In the genomic region with DNA sequence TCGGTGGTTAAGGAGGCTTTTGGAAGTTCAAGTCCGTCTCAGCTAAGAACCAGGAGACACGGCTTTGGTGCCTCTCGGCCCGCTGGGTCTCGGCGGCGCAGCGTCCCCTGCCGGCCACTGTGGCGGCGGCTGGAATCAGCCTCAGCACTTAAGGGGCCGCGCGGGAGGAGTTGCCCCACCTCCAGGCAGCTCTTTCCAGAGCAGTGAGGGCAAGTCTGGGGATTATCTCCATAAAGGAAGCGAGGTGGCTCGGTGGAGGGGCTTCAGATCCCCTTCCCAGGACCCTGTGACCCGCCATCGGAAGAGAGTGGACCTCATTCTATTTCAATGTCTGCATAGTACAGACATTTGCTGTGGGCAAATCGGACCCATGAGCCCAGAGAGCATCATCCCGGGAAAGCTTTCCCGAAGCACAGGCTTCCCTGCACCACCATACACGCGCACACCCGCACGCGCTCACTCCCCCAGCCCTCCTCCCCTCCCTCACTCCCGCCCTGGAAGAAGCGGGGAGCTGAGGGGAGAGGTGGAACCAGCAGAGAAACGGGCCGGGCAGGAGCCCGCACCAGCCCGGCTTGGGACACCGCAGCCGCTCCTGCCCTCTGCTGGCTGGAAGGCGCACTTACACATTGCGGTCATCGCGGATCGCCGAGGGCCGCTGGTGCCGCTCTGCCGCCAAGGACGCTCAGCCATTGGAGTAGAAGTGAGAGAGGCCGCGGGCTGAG, we compare ENCODE assay signal across 1 cellular context.
TF ChIP-seq lines count a peak whose summit lies in the region.

No MANE protein-coding gene starts in this region.

TF ChIP-seq in HepG2, 621 proteins besides CTCF, POLR2A, EP300 and RAD21 (continued from another document and continues in another):
- TF ChIP-seq GTF2F1 (IDR thresholded peaks at IDR 0.05; ENCODE audit: low read length) (no peak), RBM39 (IDR thresholded peaks at IDR 0.05; ENCODE audit: low read depth, low read length, poor library complexity, severe bottlenecking) (peak; percentile 98), FOXC1 (CRISPR knock-in tag; IDR thresholded peaks at IDR 0.05; ENCODE audit: borderline replicate concordance) (no peak; the same call in 1 of the 2 replicates), PRDM15 (CRISPR knock-in tag; IDR thresholded peaks at IDR 0.05) (0 out of 2 replicates have a peak, but pooled peaks have one; percentile 41), ZNF569 (CRISPR knock-in tag; IDR thresholded peaks at IDR 0.05; ENCODE audit: borderline replicate concordance) (no peak), SAP130 (CRISPR knock-in tag; IDR thresholded peaks at IDR 0.05; ENCODE audit: low read depth) (peak; percentile 56), HMGA1 (CRISPR knock-in tag; conservative IDR thresholded peaks at IDR 0.05) (no peak), NFATC3 (CRISPR knock-in tag; IDR thresholded peaks at IDR 0.05) (no peak), NAIF1 (CRISPR knock-in tag; IDR thresholded peaks at IDR 0.05; ENCODE audit: borderline replicate concordance) (0 out of 2 replicates have a peak, but pooled peaks have one; percentile 23), ZFYVE20 (CRISPR knock-in tag; IDR thresholded peaks at IDR 0.05; ENCODE audit: borderline replicate concordance, low read depth) (no peak), ZNF704 (CRISPR knock-in tag; IDR thresholded peaks at IDR 0.05; ENCODE audit: borderline replicate concordance) (0 out of 2 replicates have a peak, but pooled peaks have one; percentile 27), GABPB1 (CRISPR knock-in tag; IDR thresholded peaks at IDR 0.05) (peak; percentile 71), ZFP37 (CRISPR knock-in tag; IDR thresholded peaks at IDR 0.05; ENCODE audit: borderline replicate concordance) (0 out of 2 replicates have a peak, but pooled peaks have one; percentile 28), ZNF512 (CRISPR knock-in tag; IDR thresholded peaks at IDR 0.05) (no peak), SYNCRIP (IDR thresholded peaks at IDR 0.05; ENCODE audit: insufficient read depth, low read depth, low read length) (no peak), ZNF256 (CRISPR knock-in tag; conservative IDR thresholded peaks at IDR 0.05) (peak; percentile 89), MYPOP (CRISPR knock-in tag; IDR thresholded peaks at IDR 0.05) (peak; percentile 53), U2AF1 (optimal IDR thresholded peaks at IDR 0.05; ENCODE audit: low read depth, low read length) (no peak), KDM6A (CRISPR knock-in tag; IDR thresholded peaks at IDR 0.05; ENCODE audit: low read depth) (no peak), ZNF12 (CRISPR knock-in tag; IDR thresholded peaks at IDR 0.05) (0 out of 2 replicates have a peak, but pooled peaks have one; percentile 30), RAD51 (IDR thresholded peaks at IDR 0.05; ENCODE audit: borderline replicate concordance) (no peak), SRSF9 (IDR thresholded peaks at IDR 0.05; ENCODE audit: borderline replicate concordance, insufficient read depth, low read depth, low read length, poor library complexity, severe bottlenecking) (no peak), CENPT (CRISPR knock-in tag; IDR thresholded peaks at IDR 0.05; ENCODE audit: low read depth) (no peak), IKZF1 (IDR thresholded peaks at IDR 0.05) (no peak), FOXA1 (IDR thresholded peaks at IDR 0.05) (no peak), FOXA1 (CRISPR knock-in tag; IDR thresholded peaks at IDR 0.05) (0 out of 2 replicates have a peak, but pooled peaks have one; percentile 16), ONECUT2 (CRISPR knock-in tag; IDR thresholded peaks at IDR 0.05) (no peak), ZNF589 (CRISPR knock-in tag; conservative IDR thresholded peaks at IDR 0.05) (no peak), SNAPC5 (CRISPR knock-in tag; IDR thresholded peaks at IDR 0.05; ENCODE audit: borderline replicate concordance) (no peak)
- TF ChIP-seq, protein P1, sequence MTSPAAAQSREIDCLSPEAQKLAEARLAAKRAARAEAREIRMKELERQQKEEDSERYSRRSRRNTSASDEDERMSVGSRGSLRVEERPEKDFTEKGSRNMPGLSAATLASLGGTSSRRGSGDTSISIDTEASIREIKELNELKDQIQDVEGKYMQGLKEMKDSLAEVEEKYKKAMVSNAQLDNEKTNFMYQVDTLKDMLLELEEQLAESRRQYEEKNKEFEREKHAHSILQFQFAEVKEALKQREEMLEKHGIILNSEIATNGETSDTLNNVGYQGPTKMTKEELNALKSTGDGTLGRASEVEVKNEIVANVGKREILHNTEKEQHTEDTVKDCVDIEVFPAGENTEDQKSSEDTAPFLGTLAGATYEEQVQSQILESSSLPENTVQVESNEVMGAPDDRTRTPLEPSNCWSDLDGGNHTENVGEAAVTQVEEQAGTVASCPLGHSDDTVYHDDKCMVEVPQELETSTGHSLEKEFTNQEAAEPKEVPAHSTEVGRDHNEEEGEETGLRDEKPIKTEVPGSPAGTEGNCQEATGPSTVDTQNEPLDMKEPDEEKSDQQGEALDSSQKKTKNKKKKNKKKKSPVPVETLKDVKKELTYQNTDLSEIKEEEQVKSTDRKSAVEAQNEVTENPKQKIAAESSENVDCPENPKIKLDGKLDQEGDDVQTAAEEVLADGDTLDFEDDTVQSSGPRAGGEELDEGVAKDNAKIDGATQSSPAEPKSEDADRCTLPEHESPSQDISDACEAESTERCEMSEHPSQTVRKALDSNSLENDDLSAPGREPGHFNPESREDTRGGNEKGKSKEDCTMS (CRISPR knock-in tag; conservative IDR thresholded peaks at IDR 0.05), result no peak
- TF ChIP-seq, protein P2, sequence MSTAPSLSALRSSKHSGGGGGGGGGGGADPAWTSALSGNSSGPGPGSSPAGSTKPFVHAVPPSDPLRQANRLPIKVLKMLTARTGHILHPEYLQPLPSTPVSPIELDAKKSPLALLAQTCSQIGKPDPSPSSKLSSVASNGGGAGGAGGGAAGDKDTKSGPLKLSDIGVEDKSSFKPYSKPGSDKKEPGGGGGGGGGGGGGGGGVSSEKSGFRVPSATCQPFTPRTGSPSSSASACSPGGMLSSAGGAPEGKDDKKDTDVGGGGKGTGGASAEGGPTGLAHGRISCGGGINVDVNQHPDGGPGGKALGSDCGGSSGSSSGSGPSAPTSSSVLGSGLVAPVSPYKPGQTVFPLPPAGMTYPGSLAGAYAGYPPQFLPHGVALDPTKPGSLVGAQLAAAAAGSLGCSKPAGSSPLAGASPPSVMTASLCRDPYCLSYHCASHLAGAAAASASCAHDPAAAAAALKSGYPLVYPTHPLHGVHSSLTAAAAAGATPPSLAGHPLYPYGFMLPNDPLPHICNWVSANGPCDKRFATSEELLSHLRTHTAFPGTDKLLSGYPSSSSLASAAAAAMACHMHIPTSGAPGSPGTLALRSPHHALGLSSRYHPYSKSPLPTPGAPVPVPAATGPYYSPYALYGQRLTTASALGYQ (CRISPR knock-in tag; IDR thresholded peaks at IDR 0.05), result 0 out of 2 replicates have a peak, but pooled peaks have one; percentile 53
- TF ChIP-seq, protein P3, sequence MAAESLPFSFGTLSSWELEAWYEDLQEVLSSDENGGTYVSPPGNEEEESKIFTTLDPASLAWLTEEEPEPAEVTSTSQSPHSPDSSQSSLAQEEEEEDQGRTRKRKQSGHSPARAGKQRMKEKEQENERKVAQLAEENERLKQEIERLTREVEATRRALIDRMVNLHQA (CRISPR knock-in tag; IDR thresholded peaks at IDR 0.05), result no peak
- TF ChIP-seq, protein P4, sequence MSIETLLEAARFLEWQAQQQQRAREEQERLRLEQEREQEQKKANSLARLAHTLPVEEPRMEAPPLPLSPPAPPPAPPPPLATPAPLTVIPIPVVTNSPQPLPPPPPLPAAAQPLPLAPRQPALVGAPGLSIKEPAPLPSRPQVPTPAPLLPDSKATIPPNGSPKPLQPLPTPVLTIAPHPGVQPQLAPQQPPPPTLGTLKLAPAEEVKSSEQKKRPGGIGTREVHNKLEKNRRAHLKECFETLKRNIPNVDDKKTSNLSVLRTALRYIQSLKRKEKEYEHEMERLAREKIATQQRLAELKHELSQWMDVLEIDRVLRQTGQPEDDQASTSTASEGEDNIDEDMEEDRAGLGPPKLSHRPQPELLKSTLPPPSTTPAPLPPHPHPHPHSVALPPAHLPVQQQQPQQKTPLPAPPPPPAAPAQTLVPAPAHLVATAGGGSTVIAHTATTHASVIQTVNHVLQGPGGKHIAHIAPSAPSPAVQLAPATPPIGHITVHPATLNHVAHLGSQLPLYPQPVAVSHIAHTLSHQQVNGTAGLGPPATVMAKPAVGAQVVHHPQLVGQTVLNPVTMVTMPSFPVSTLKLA (IDR thresholded peaks at IDR 0.05), result no peak
- TF ChIP-seq, protein P5, sequence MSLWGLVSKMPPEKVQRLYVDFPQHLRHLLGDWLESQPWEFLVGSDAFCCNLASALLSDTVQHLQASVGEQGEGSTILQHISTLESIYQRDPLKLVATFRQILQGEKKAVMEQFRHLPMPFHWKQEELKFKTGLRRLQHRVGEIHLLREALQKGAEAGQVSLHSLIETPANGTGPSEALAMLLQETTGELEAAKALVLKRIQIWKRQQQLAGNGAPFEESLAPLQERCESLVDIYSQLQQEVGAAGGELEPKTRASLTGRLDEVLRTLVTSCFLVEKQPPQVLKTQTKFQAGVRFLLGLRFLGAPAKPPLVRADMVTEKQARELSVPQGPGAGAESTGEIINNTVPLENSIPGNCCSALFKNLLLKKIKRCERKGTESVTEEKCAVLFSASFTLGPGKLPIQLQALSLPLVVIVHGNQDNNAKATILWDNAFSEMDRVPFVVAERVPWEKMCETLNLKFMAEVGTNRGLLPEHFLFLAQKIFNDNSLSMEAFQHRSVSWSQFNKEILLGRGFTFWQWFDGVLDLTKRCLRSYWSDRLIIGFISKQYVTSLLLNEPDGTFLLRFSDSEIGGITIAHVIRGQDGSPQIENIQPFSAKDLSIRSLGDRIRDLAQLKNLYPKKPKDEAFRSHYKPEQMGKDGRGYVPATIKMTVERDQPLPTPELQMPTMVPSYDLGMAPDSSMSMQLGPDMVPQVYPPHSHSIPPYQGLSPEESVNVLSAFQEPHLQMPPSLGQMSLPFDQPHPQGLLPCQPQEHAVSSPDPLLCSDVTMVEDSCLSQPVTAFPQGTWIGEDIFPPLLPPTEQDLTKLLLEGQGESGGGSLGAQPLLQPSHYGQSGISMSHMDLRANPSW (CRISPR knock-in tag; IDR thresholded peaks at IDR 0.05; ENCODE audit: borderline replicate concordance), result no peak
- TF ChIP-seq, protein P6, sequence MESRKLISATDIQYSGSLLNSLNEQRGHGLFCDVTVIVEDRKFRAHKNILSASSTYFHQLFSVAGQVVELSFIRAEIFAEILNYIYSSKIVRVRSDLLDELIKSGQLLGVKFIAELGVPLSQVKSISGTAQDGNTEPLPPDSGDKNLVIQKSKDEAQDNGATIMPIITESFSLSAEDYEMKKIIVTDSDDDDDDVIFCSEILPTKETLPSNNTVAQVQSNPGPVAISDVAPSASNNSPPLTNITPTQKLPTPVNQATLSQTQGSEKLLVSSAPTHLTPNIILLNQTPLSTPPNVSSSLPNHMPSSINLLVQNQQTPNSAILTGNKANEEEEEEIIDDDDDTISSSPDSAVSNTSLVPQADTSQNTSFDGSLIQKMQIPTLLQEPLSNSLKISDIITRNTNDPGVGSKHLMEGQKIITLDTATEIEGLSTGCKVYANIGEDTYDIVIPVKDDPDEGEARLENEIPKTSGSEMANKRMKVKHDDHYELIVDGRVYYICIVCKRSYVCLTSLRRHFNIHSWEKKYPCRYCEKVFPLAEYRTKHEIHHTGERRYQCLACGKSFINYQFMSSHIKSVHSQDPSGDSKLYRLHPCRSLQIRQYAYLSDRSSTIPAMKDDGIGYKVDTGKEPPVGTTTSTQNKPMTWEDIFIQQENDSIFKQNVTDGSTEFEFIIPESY (CRISPR knock-in tag; IDR thresholded peaks at IDR 0.05), result no peak; the same call in 1 of the 2 replicates
